9 cellular contexts compared by ENCODE assay signal in the genomic region with DNA sequence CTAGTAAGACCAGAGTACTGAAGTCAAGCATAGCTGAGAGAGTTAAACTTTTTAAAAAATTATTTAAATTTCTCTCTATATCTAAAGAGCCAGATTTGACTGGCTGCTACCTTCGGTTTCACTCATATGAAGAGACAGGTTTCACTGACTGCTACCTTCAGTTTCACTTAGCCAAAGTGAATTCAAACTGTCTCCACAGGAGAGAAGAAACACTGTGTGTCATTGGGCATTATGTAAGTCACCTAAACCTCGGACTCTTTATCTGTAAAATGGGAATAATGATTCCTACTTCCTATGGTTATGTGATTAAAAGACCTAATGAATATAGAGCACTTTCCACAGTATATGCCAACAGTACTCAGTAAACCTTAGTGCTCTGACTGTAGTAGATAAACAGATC. TPM values are rescaled to one million over a fixed set of nuclear protein-coding genes. Genes with fewer than 3 reads are reported as not detected.
DNase-seq lines count a peak whose midpoint lies in the region; ATAC-seq and TF ChIP-seq lines count a peak whose summit lies in the region.
"Had no signal": no experiment of that assay in that cellular context is flagged by ENCODE, and none has a peak within 500 bp of the region (broad histone marks: within the 10 kb centered on the region; RNA-seq: fewer than 3 reads in every experiment).

No MANE protein-coding gene starts in this region.

- no peak overlapping the region for H3K4me3 Mint-ChIP-seq in immature natural killer cell
- H3K4me3 Mint-ChIP-seq: CD4-positive, CD25-positive, alpha-beta regulatory T cell had no signal

- DNase-seq in GM10248 (ENCODE audit: extremely low spot score) (peak; percentile 52), colonic mucosa (no peak), immature natural killer cell (no peak), hypothalamus (lab: John Stamatoyannopoulos, UW) (no peak), iPS-NIHi7 (ENCODE audit: extremely low spot score) (no peak), brain microvascular endothelial cell (no peak)

- H3K36me3 Mint-ChIP-seq in immature natural killer cell: no peaks in the 10 kb centered on the region
- H3K36me3 Mint-ChIP-seq: CD4-positive, CD25-positive, alpha-beta regulatory T cell had no signal

- no peaks in the 10 kb centered on the region for H3K4me1 ChIP-seq in colonic mucosa

- peak overlapping the region; percentile 41 for H3K27ac ChIP-seq in colonic mucosa
- H3K27ac ChIP-seq in brain microvascular endothelial cell: no peak overlapping the region

- POLR2A ChIA-PET in GM10248 (lab: Yijun Ruan, JAX): no interaction called here

- H3K9me3 Mint-ChIP-seq in immature natural killer cell: peaks cover 0 to 2% (median 0%) of the 10 kb centered on the region in 6 donors

- ATAC-seq in GM19455 (IDR thresholded peaks at IDR 0.05; ENCODE audit: unreplicated experiment) (peak; percentile 93), HG03095 (IDR thresholded peaks at IDR 0.05; ENCODE audit: unreplicated experiment) (peak; percentile 93)

- TF ChIP-seq CTCF in GM10248 (IDR thresholded peaks at IDR 0.05; ENCODE audit: control extremely low read depth, extremely low read depth, low read depth, missing control alignments) (no peak), colonic mucosa (IDR thresholded peaks at IDR 0.05) (no peak), brain microvascular endothelial cell (IDR thresholded peaks at IDR 0.05; ENCODE audit: low read depth, low read length, missing control alignments) (no peak)

- in situ Hi-C loops in brain microvascular endothelial cell (cut with HindIII; ENCODE audit: low pct_ligation_motif_present, low sequenced_read_pairs): no loop called here

- intact Hi-C loops in colonic mucosa (cut with DNase I): no loop called here

- H3K4me1 Mint-ChIP-seq in immature natural killer cell: no peaks in the 10 kb centered on the region
- H3K4me1 Mint-ChIP-seq: CD4-positive, CD25-positive, alpha-beta regulatory T cell had no signal

- H3K4me3 ChIP-seq in colonic mucosa (no peak overlapping the region), brain microvascular endothelial cell (ENCODE audit: low read depth, low read length) (no peak overlapping the region)

- no peaks in the 10 kb centered on the region for H3K9me3 ChIP-seq in colonic mucosa

- CTCF ChIA-PET in GM10248 (lab: Yijun Ruan, JAX): interaction anchor here (1.0 to 2.4 kb wide), 6 partner anchors 12 to 132 kb away, joined by 3 to 6 read pairs (median 4); no protein-coding TSS in a partner anchor

- no peak overlapping the region for H3K27ac Mint-ChIP-seq in immature natural killer cell
- H3K27ac Mint-ChIP-seq: CD4-positive, CD25-positive, alpha-beta regulatory T cell had no signal

- peaks cover 0 to 4% (median 0%) of the 10 kb centered on the region in 3 donors for H3K27me3 Mint-ChIP-seq in immature natural killer cell (ENCODE audit: low read depth in 3 of 3)

- peak overlapping the region in 1 of 2 donors; percentile 41 for H3K9ac ChIP-seq in colonic mucosa (ENCODE audit: low read depth in 2 of 2, low read length in 2 of 2)

- H3K36me3 ChIP-seq in colonic mucosa: no peaks in the 10 kb centered on the region
- H3K36me3 ChIP-seq in brain microvascular endothelial cell (replicated peaks): no peaks in the 10 kb centered on the region

- no peaks in the 10 kb centered on the region for H3K27me3 ChIP-seq in colonic mucosa
- no peaks in the 10 kb centered on the region for H3K27me3 ChIP-seq in brain microvascular endothelial cell (replicated peaks)

RNA-seq across cellular contexts. Expression of gene MET, which starts 41.6 kb away (rescaled TPM):
- total RNA-seq in colonic mucosa: 10 to 100 TPM; 38.3 to 45.3 TPM
- polyA plus RNA-seq in immature natural killer cell: not detected
- total RNA-seq: CD4-positive, CD25-positive, alpha-beta regulatory T cell had no signal
- polyA plus RNA-seq: CD4-positive, CD25-positive, alpha-beta regulatory T cell had no signal
